ENCODE assay signal across 22 cellular contexts in genomic region chr12:19044430-19044829, GRCh38.
"Had no signal": no experiment of that assay in that cellular context is flagged by ENCODE, and none has a peak within 500 bp of the region (broad histone marks: within the 10 kb centered on the region; RNA-seq: fewer than 3 reads in every experiment).

No MANE protein-coding gene starts in this region.

- H3K4me3 ChIP-seq: K562 had no signal

- H3K4me3 Mint-ChIP-seq: IgD-negative memory B cell had no signal

- H3K9me3 ChIP-seq: SK-N-SH had no signal

- H3K4me2 ChIP-seq: KMS-11, SK-N-SH had no signal

- H3K27ac ChIP-seq: HL-60, KMS-11 had no signal

- H3K9ac ChIP-seq: KMS-11, SK-N-SH had no signal

- ATAC-seq: K562 had no signal

- DNase-seq: Kasumi-1, MM.1S, MV-4-11, NCI-H1048, NCI-H1105, NCI-H1417 treated with DMSO at 0.1 percent for 48 hours, NCI-H146, NCI-H1694 treated with DMSO at 0.1 percent for 48 hours, NCI-H1930, NCI-H2081, NCI-H2107, NCI-H2227 treated with DMSO at 0.1 percent for 48 hours, NCI-H524, NCI-H526 treated with DMSO at 0.1 percent for 48 hours, NCI-H748 treated with DMSO at 0.1 percent for 48 hours, RPMI8226, SHP77, SK-N-SH had no signal

- H3K4me1 Mint-ChIP-seq: IgD-negative memory B cell had no signal

- H3K27ac Mint-ChIP-seq: IgD-negative memory B cell had no signal

- H3K36me3 Mint-ChIP-seq: IgD-negative memory B cell had no signal
